Comparison of ENCODE assay signal across 8 cellular contexts in the genomic region with DNA sequence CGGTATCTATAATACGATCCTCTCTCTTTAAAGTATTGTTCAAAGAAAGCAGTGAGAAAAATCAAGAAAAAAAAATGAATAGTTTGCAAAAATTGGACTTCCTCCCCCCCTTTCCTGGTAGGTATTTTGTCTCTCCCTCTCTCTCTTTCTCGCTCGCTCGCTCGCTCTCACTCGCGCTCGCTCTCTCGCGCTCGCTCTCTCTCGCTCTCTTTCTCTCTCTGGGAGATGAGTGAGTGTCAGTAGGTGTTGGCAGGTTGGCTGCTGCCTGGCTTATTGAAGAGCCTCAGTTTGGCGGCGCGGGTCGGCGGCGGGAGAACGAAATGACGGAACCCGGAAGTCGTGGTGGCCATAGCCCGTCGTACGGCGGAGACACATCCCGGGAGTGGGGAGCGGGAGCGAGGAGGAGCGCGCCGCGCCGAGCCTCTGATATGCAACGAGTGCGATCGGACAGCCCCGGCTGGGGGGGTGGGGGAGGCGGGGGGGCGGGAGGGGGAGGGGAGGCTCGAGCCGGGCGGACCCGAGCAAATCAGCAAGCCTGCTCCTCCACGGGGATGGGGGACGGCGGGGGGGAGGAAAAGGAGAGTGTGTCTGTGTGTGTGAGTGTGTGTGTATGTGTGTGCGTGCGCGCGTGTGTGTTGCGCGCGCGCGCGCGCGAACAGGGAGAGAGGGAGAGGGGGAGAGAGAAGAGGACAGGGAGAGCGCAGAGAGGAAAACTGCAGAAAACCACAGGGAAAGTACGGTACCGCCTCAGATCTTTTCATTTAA. TPM values are rescaled to one million over a fixed set of nuclear protein-coding genes. Genes with fewer than 3 reads are reported as not detected.
DNase-seq lines count a peak whose midpoint lies in the region; ATAC-seq and TF ChIP-seq lines count a peak whose summit lies in the region.

A gene (minus strand): TSS at position 441 of the 765 bp plus-strand sequence. CDS start 1,083 bp downstream, outside the sequence.

- WGBS in mammary epithelial cell (ENCODE audit: low coverage, missing lambda C conversion rate) = 2% methylated on average over 26 of the region's 63 CpGs

- in situ Hi-C loops in G401 (cut with HindIII; ENCODE audit: low sequenced_read_pairs) = no loop called here
- in situ Hi-C loops in mammary epithelial cell (cut with MboI; ENCODE audit: low sequenced_read_pairs in 2 of 2) = loop anchor here in 1 of 2 donors (10.0 to 25.0 kb wide), 2 partner anchors 215 to 588 kb away; no protein-coding TSS in a partner anchor

- H3K4me3 ChIP-seq in HCT116 (replicated peaks in 1 of 2; ENCODE audit: low read depth in 1 of 2, low read length in 2 of 2) = peak within 1 kb of the TSS; percentile 76 to 89
- H3K4me3 ChIP-seq in mammary epithelial cell (replicated peaks in 1 of 3; ENCODE audit: insufficient read depth in 1 of 3, low read depth in 2 of 3, low read length in 3 of 3) = peak within 1 kb of the TSS; percentile 76 to 99 (median 97)
- H3K4me3 ChIP-seq in iPS-18c (ENCODE audit: insufficient read depth, low read depth, low read length) = peak within 1 kb of the TSS; percentile 83

- H3K4me1 ChIP-seq in HCT116 (ENCODE audit: control insufficient read depth in 1 of 2, insufficient read depth in 2 of 2, low read length in 2 of 2) (peaks cover 0 to 5% of the 10 kb centered on the region in 2 experiments; a peak in 1 of 4 replicates), mammary epithelial cell (ENCODE audit: insufficient read depth, low read length) (peaks cover 10% of the 10 kb centered on the region)

- H3K36me3 ChIP-seq in HCT116 (ENCODE audit: control insufficient read depth in 1 of 2, insufficient read depth in 2 of 2, low read length in 2 of 2) = no peaks in the 10 kb centered on the region
- H3K36me3 ChIP-seq in mammary epithelial cell (ENCODE audit: insufficient read depth, low read length) = no peaks in the 10 kb centered on the region

- DNase-seq in G401 (ENCODE audit: low spot score) (peak; percentile 89), HCT116 (ENCODE audit: low read depth, low spot score) (peak; percentile 59), NCI-H128 (lab: John Stamatoyannopoulos, UW; ENCODE audit: unreplicated experiment) (peak; percentile 63), SK-N-DZ (ENCODE audit: low spot score) (peak; percentile 96), mammary epithelial cell (peak; percentile 87), retina (peak; percentile 90)

- H3K9me3 ChIP-seq in HCT116 (ENCODE audit: control insufficient read depth in 1 of 2, insufficient read depth in 1 of 2, low read depth in 1 of 2, low read length in 2 of 2) = no peaks in the 10 kb centered on the region
- H3K9me3 ChIP-seq in mammary epithelial cell (replicated peaks; ENCODE audit: insufficient read depth, low read length) = no peaks in the 10 kb centered on the region
- no peaks in the 10 kb centered on the region for H3K9me3 ChIP-seq in iPS-18c (ENCODE audit: control insufficient read depth, insufficient read depth, low read length)

- intact Hi-C loops in HCT116 (cut with micrococcal nuclease) (no loop called here), mammary epithelial cell (cut with micrococcal nuclease) (loop anchor here (1.0 to 10.0 kb wide), 3 partner anchors 41 to 599 kb away; no protein-coding TSS in a partner anchor)

- RAD21 ChIA-PET in HCT116 (lab: Charles Lee; ENCODE audit: low non-redundant PET in 1 of 2, low total read pairs in 2 of 2, uncharacterized antibody in 2 of 2, unreplicated experiment in 2 of 2) = no interaction called here

- H2AFZ ChIP-seq in HCT116 (ENCODE audit: low read depth, low read length, poor library complexity, severe bottlenecking) (peak within 1 kb of the TSS; percentile 85), mammary epithelial cell (ENCODE audit: low read depth, low read length) (peak within 1 kb of the TSS; percentile 97)

- dilution Hi-C loops in mammary epithelial cell (cut with HindIII; ENCODE audit: low sequenced_read_pairs) = no loop called here

- POLR2A ChIA-PET in HCT116 (lab: Charles Lee) = interaction anchor here (0.7 to 1.4 kb wide), 2 partner anchors 21 to 733 kb away, joined by 3 read pairs; no protein-coding TSS in a partner anchor

- no peak for TF ChIP-seq CTCF in HCT116 (IDR thresholded peaks at IDR 0.05 in 2 of 3, conservative IDR thresholded peaks at IDR 0.05 in 1 of 3; ENCODE audit: borderline replicate concordance in 1 of 3, insufficient read depth in 1 of 3, low read depth in 2 of 3, low read length in 2 of 3)
- no peak for TF ChIP-seq CTCF in mammary epithelial cell (conservative IDR thresholded peaks at IDR 0.05 in 1 of 2, IDR thresholded peaks at IDR 0.05 in 1 of 2; ENCODE audit: extremely low read depth in 1 of 2, insufficient read depth in 1 of 2, low read depth in 1 of 2, low read length in 2 of 2)

- H4K20me1 ChIP-seq in HCT116 (ENCODE audit: insufficient read depth) (no peaks in the 10 kb centered on the region), mammary epithelial cell (ENCODE audit: insufficient read depth, low read length) (no peaks in the 10 kb centered on the region)

- TF ChIP-seq POLR2A in HCT116 (IDR thresholded peaks at IDR 0.05; ENCODE audit: borderline replicate concordance, extremely low read depth, insufficient read depth, insufficient read length) = peak; percentile 34

- ATAC-seq in HCT116 (peak; percentile 73), HG02623 (IDR thresholded peaks at IDR 0.05; ENCODE audit: unreplicated experiment) (no peak)

- H3K27ac ChIP-seq in HCT116 (ENCODE audit: low read depth, low read length) = peak within 1 kb of the TSS; percentile 95
- H3K27ac ChIP-seq in mammary epithelial cell (ENCODE audit: insufficient read depth, low read depth, low read length) = peak within 1 kb of the TSS; percentile 82

- no peak for TF ChIP-seq RAD21 in HCT116 (IDR thresholded peaks at IDR 0.05; ENCODE audit: low read depth)

- CTCF ChIA-PET in HCT116 (lab: Charles Lee) = no interaction called here
- CTCF ChIA-PET in mammary epithelial cell (lab: Charles Lee; ENCODE audit: low non-redundant PET) = no interaction called here

- H3K27me3 ChIP-seq in HCT116 (ENCODE audit: insufficient read depth, low read length) (no peaks in the 10 kb centered on the region), mammary epithelial cell (ENCODE audit: insufficient read depth, low read length) (no peaks in the 10 kb centered on the region)

- peak within 1 kb of the TSS; percentile 85 for H3K9ac ChIP-seq in HCT116 (ENCODE audit: low read length)
- peak within 1 kb of the TSS; percentile 83 for H3K9ac ChIP-seq in mammary epithelial cell (ENCODE audit: insufficient read depth, low read length)

- H3K79me2 ChIP-seq in HCT116 (ENCODE audit: insufficient read depth, low read length) = no peaks in the 10 kb centered on the region; the same call in 1 of the 2 replicates
- H3K79me2 ChIP-seq in mammary epithelial cell (ENCODE audit: insufficient read depth, low read length) = peaks cover 13% of the 10 kb centered on the region

- BruUV-seq in HCT116 (replicated peaks; lab: Mats Ljungman, UMichigan) (no TSS peak), mammary epithelial cell (replicated peaks; lab: Mats Ljungman, UMichigan) (TSS peak; percentile 25)

- no peaks in the 10 kb centered on the region for H3K9me2 ChIP-seq in HCT116 (ENCODE audit: insufficient read depth)

- peak within 1 kb of the TSS; percentile 93 for H3K4me2 ChIP-seq in HCT116 (ENCODE audit: low read length)
- peak within 1 kb of the TSS; percentile 95 for H3K4me2 ChIP-seq in mammary epithelial cell (ENCODE audit: insufficient read depth, low read depth, low read length)

TF ChIP-seq in HCT116, 20 proteins besides CTCF, POLR2A, EP300 and RAD21 (continues in another document):
- TF ChIP-seq, protein P1, sequence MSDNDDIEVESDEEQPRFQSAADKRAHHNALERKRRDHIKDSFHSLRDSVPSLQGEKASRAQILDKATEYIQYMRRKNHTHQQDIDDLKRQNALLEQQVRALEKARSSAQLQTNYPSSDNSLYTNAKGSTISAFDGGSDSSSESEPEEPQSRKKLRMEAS (IDR thresholded peaks at IDR 0.05) = peak; percentile 20; the same call in 1 of the 2 replicates
- TF ChIP-seq CEBPB (IDR thresholded peaks at IDR 0.05; ENCODE audit: low read depth) (no peak), SIN3A (IDR thresholded peaks at IDR 0.05; ENCODE audit: low read depth) (peak; percentile 33; the same call in 1 of the 2 replicates), JUND (IDR thresholded peaks at IDR 0.05) (no peak), FOSL1 (IDR thresholded peaks at IDR 0.05; ENCODE audit: low read depth) (no peak)
- TF ChIP-seq, protein P2, sequence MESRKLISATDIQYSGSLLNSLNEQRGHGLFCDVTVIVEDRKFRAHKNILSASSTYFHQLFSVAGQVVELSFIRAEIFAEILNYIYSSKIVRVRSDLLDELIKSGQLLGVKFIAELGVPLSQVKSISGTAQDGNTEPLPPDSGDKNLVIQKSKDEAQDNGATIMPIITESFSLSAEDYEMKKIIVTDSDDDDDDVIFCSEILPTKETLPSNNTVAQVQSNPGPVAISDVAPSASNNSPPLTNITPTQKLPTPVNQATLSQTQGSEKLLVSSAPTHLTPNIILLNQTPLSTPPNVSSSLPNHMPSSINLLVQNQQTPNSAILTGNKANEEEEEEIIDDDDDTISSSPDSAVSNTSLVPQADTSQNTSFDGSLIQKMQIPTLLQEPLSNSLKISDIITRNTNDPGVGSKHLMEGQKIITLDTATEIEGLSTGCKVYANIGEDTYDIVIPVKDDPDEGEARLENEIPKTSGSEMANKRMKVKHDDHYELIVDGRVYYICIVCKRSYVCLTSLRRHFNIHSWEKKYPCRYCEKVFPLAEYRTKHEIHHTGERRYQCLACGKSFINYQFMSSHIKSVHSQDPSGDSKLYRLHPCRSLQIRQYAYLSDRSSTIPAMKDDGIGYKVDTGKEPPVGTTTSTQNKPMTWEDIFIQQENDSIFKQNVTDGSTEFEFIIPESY (IDR thresholded peaks at IDR 0.05; ENCODE audit: extremely low read depth, insufficient replicate concordance, low read length) = no peak

RNA-seq across cellular contexts. Expression of the gene that starts here (rescaled TPM):
- total RNA-seq in G401 (2014; rRNA removed; shearing (Covaris generic)) = 80.4 and 103 TPM in 2 replicates
- total RNA-seq in HCT116 (2021; ENCODE audit: unreplicated experiment) (11.5 TPM), mammary epithelial cell (1 to 10 TPM; 6.7 to 8.4 TPM)
- 8.5 and 12.9 TPM in 2 replicates for polyA plus RNA-seq in HCT116 (2012)
- polyA plus RNA-seq in SK-N-DZ (2014; cell fraction: cytosol; rRNA removed) = 133 and 168 TPM in 2 replicates
- 136 and 171 TPM in 2 replicates for polyA plus RNA-seq in SK-N-DZ (2014; cell fraction: nucleus; rRNA removed)
- 8.4 TPM for polyA plus RNA-seq in mammary epithelial cell
- 1.3 TPM for polyA minus RNA-seq in mammary epithelial cell
